1 cellular context compared by ENCODE assay signal in genomic region chr11:832529-833113, GRCh38.
A peak's percentile ranks its signal among the peaks of the same experiment; 100 is the strongest.
TF ChIP-seq lines count a peak whose summit lies in the region.

Gene CD151, plus strand, starts transcription at chr11:832952. Its CDS starts 3,118 bp downstream, at chr11:836070.

TF ChIP-seq in HEK293, 187 proteins besides CTCF, POLR2A, EP300 and RAD21 (continued from another document and continues in another):
- TF ChIP-seq MYNN (tag by site-specific recombination; IDR thresholded peaks at IDR 0.05; ENCODE audit: borderline replicate concordance) (no peak), ZNF221 (tag by site-specific recombination; IDR thresholded peaks at IDR 0.05; ENCODE audit: borderline replicate concordance) (no peak), KLF9 (tag by site-specific recombination; IDR thresholded peaks at IDR 0.05; ENCODE audit: low read depth) (peak; percentile 41; the same call in 1 of the 2 replicates), ZNF350 (tag by site-specific recombination; IDR thresholded peaks at IDR 0.05) (no peak), ZNF335 (tag by site-specific recombination; conservative IDR thresholded peaks at IDR 0.05) (peak; percentile 59; the same call in 1 of the 2 replicates), ZNF274 (IDR thresholded peaks at IDR 0.05; ENCODE audit: low read length) (no peak), ZNF274 (tag by site-specific recombination; IDR thresholded peaks at IDR 0.05; ENCODE audit: borderline replicate concordance) (no peak), ZEB2 (tag by site-specific recombination; IDR thresholded peaks at IDR 0.05) (0 out of 2 replicates have a peak, but pooled peaks have one; percentile 17), ZNF76 (tag by site-specific recombination; IDR thresholded peaks at IDR 0.05; ENCODE audit: borderline replicate concordance, low read depth) (no peak), ZNF514 (tag by site-specific recombination; IDR thresholded peaks at IDR 0.05) (no peak), ZNF184 (tag by site-specific recombination; IDR thresholded peaks at IDR 0.05) (no peak), ZNF580 (tag by site-specific recombination; IDR thresholded peaks at IDR 0.05) (no peak), ZXDB (tag by site-specific recombination; IDR thresholded peaks at IDR 0.05) (peak; percentile 62; the same call in 1 of the 2 replicates), ZNF785 (tag by site-specific recombination; IDR thresholded peaks at IDR 0.05) (no peak), EGR2 (tag by site-specific recombination; IDR thresholded peaks at IDR 0.05; ENCODE audit: low read depth) (peak; percentile 6), ZNF404 (tag by site-specific recombination; IDR thresholded peaks at IDR 0.05) (no peak), ELK4 (IDR thresholded peaks at IDR 0.05; ENCODE audit: borderline replicate concordance, low read depth, low read length) (no peak), ZNF610 (tag by site-specific recombination; IDR thresholded peaks at IDR 0.05; ENCODE audit: borderline replicate concordance) (no peak), ZNF658 (tag by site-specific recombination; IDR thresholded peaks at IDR 0.05) (no peak), ZNF510 (tag by site-specific recombination; IDR thresholded peaks at IDR 0.05; ENCODE audit: insufficient replicate concordance) (no peak), SP2 (tag by site-specific recombination; IDR thresholded peaks at IDR 0.05) (peak; percentile 71), ZNF202 (tag by site-specific recombination; IDR thresholded peaks at IDR 0.05; ENCODE audit: borderline replicate concordance) (no peak), ZNF266 (tag by site-specific recombination; IDR thresholded peaks at IDR 0.05; ENCODE audit: low read depth) (no peak), ZNF768 (tag by site-specific recombination; IDR thresholded peaks at IDR 0.05) (no peak), ZNF561 (tag by site-specific recombination; IDR thresholded peaks at IDR 0.05; ENCODE audit: borderline replicate concordance) (no peak), PRDM2 (tag by site-specific recombination; IDR thresholded peaks at IDR 0.05; ENCODE audit: borderline replicate concordance) (no peak), ZNF426 (tag by site-specific recombination; IDR thresholded peaks at IDR 0.05) (no peak), TRIM28 (IDR thresholded peaks at IDR 0.05; ENCODE audit: borderline replicate concordance, low read length) (no peak), ZNF629 (tag by site-specific recombination; IDR thresholded peaks at IDR 0.05) (no peak), ZNF10 (tag by site-specific recombination; IDR thresholded peaks at IDR 0.05) (no peak), HIC1 (tag by site-specific recombination; IDR thresholded peaks at IDR 0.05) (peak; percentile 77), ZNF645 (tag by site-specific recombination; IDR thresholded peaks at IDR 0.05) (no peak), GLIS1 (tag by site-specific recombination; IDR thresholded peaks at IDR 0.05) (peak; percentile 91), INSM2 (tag by site-specific recombination; IDR thresholded peaks at IDR 0.05) (no peak), SP7 (tag by site-specific recombination; IDR thresholded peaks at IDR 0.05) (0 out of 2 replicates have a peak, but pooled peaks have one; percentile 23), PATZ1 (tag by site-specific recombination; IDR thresholded peaks at IDR 0.05) (peak; percentile 83), ZNF664 (tag by site-specific recombination; IDR thresholded peaks at IDR 0.05) (no peak), ZNF280C (tag by site-specific recombination; IDR thresholded peaks at IDR 0.05) (no peak), GFI1B (tag by site-specific recombination; IDR thresholded peaks at IDR 0.05) (no peak), ZNF48 (tag by site-specific recombination; IDR thresholded peaks at IDR 0.05) (no peak), ZBTB6 (tag by site-specific recombination; IDR thresholded peaks at IDR 0.05) (no peak), ZNF366 (tag by site-specific recombination; conservative IDR thresholded peaks at IDR 0.05) (no peak), KLF7 (tag by site-specific recombination; IDR thresholded peaks at IDR 0.05; ENCODE audit: borderline replicate concordance) (0 out of 2 replicates have a peak, but pooled peaks have one; percentile 22), ZNF433 (tag by site-specific recombination; IDR thresholded peaks at IDR 0.05; ENCODE audit: low read depth) (no peak), ZBTB20 (tag by site-specific recombination; IDR thresholded peaks at IDR 0.05) (peak; percentile 40; the same call in 1 of the 2 replicates), ZBTB17 (tag by site-specific recombination; IDR thresholded peaks at IDR 0.05) (0 out of 2 replicates have a peak, but pooled peaks have one; percentile 30), ZIC2 (tag by site-specific recombination; IDR thresholded peaks at IDR 0.05) (peak; percentile 58), HOXC10 (CRISPR knock-in tag; IDR thresholded peaks at IDR 0.05) (no peak), ZNF394 (tag by site-specific recombination; IDR thresholded peaks at IDR 0.05; ENCODE audit: borderline replicate concordance) (no peak), ZNF558 (tag by site-specific recombination; IDR thresholded peaks at IDR 0.05) (no peak)
